9 cellular contexts compared by ENCODE assay signal in genomic region chr6:12572884-12573824, GRCh38.
DNase-seq lines count a peak whose midpoint lies in the region; ATAC-seq, FAIRE-seq and TF ChIP-seq lines count a peak whose summit lies in the region.
"Had no signal": no experiment of that assay in that cellular context is flagged by ENCODE, and none has a peak within 500 bp of the region (broad histone marks: within the 10 kb centered on the region; RNA-seq: fewer than 3 reads in every experiment).

No MANE protein-coding gene starts in this region.

- no peak overlapping the region for H3K4me3 Mint-ChIP-seq in stimulated activated naive CD8-positive, alpha-beta T cell treated with anti-CD3 and anti-CD28 coated beads, Interleukin-15, amount 100 ng/mL, for 72 hours
- H3K4me3 Mint-ChIP-seq: neural crest cell had no signal

- no peaks in the 10 kb centered on the region for H3K4me1 Mint-ChIP-seq in stimulated activated naive CD8-positive, alpha-beta T cell treated with anti-CD3 and anti-CD28 coated beads, Interleukin-15, amount 100 ng/mL, for 72 hours
- H3K4me1 Mint-ChIP-seq: neural crest cell had no signal

- no peaks in the 10 kb centered on the region for H3K27me3 ChIP-seq in adipocyte (replicated peaks; ENCODE audit: control insufficient read depth, insufficient read depth, low read length)
- H3K27me3 ChIP-seq in hepatocyte, result no peaks in the 10 kb centered on the region
- no peaks in the 10 kb centered on the region for H3K27me3 ChIP-seq in small intestine (ENCODE audit: control insufficient read depth in 2 of 2, insufficient read depth in 2 of 2, low read length in 2 of 2)
- H3K27me3 ChIP-seq: dorsolateral prefrontal cortex had no signal

- no peak overlapping the region for H2AFZ ChIP-seq in hepatocyte

- H3K9me3 Mint-ChIP-seq in stimulated activated naive CD8-positive, alpha-beta T cell treated with anti-CD3 and anti-CD28 coated beads, Interleukin-15, amount 100 ng/mL, for 72 hours, result no peaks in the 10 kb centered on the region
- H3K9me3 Mint-ChIP-seq: neural crest cell had no signal

- TF ChIP-seq CTCF in hepatocyte (IDR thresholded peaks at IDR 0.05; ENCODE audit: poor library complexity), result no peak

- H3K27ac ChIP-seq in hepatocyte (peak overlapping the region; percentile 50), small intestine (ENCODE audit: low read depth in 1 of 2, low read length in 1 of 2) (peak overlapping the region in 1 of 2 donors; percentile 40)

- H3K27ac Mint-ChIP-seq in stimulated activated naive CD8-positive, alpha-beta T cell treated with anti-CD3 and anti-CD28 coated beads, Interleukin-15, amount 100 ng/mL, for 72 hours, result no peak overlapping the region

- no peaks in the 10 kb centered on the region for H3K79me2 ChIP-seq in hepatocyte

- FAIRE-seq in small intestine (lab: Jason Lieb, UNC), result no peak

- H3K9ac ChIP-seq in adipocyte (ENCODE audit: low read length), result no peak overlapping the region

- 57% methylated on average over 4 of the region's 4 CpGs for WGBS in hepatocyte (ENCODE audit: low lambda C conversion rate, missing lambda C conversion rate)
- 29 to 53% (median 38%) methylated on average over 4 of the region's 4 CpGs for WGBS in small intestine, 3 donors

- no peak overlapping the region for H3K4me3 ChIP-seq in adipocyte (ENCODE audit: low read length)
- no peak overlapping the region for H3K4me3 ChIP-seq in hepatocyte
- H3K4me3 ChIP-seq in small intestine (ENCODE audit: low read depth in 1 of 2, low read length in 2 of 2), result no peak overlapping the region
- H3K4me3 ChIP-seq: dorsolateral prefrontal cortex had no signal

- H4K20me1 ChIP-seq in hepatocyte (ENCODE audit: insufficient read depth, poor library complexity, severe bottlenecking), result no peaks in the 10 kb centered on the region

- peak overlapping the region; percentile 44 for H3K4me2 ChIP-seq in hepatocyte

- DNase-seq in HS-27A (ENCODE audit: low read depth) (peak; percentile 99), adipocyte (ENCODE audit: low read depth) (peak; percentile 68), hepatocyte (ENCODE audit: low spot score) (peak; percentile 48), small intestine (peak; percentile 70), NCI-H2107 treated with DMSO at 0.1 percent for 48 hours (lab: John Stamatoyannopoulos, UW; ENCODE audit: unreplicated experiment) (no peak), cerebellar nuclear complex (lab: John Stamatoyannopoulos, UW) (no peak)
- no peak for DNase-seq in stimulated activated naive CD8-positive, alpha-beta T cell treated with anti-CD3 and anti-CD28 coated beads, Interleukin-15, amount 100 ng/mL, for 72 hours

- no peaks in the 10 kb centered on the region for H3K27me3 Mint-ChIP-seq in stimulated activated naive CD8-positive, alpha-beta T cell treated with anti-CD3 and anti-CD28 coated beads, Interleukin-15, amount 100 ng/mL, for 72 hours

- H3K9me2 ChIP-seq in hepatocyte (replicated peaks; ENCODE audit: insufficient read depth), result no peaks in the 10 kb centered on the region

- no peaks in the 10 kb centered on the region for H3K9me3 ChIP-seq in adipocyte (ENCODE audit: control insufficient read depth, low read length)
- H3K9me3 ChIP-seq in hepatocyte (ENCODE audit: low read depth), result no peaks in the 10 kb centered on the region
- H3K9me3 ChIP-seq in small intestine (ENCODE audit: control insufficient read depth, low read depth), result no peaks in the 10 kb centered on the region

- H3K36me3 ChIP-seq in adipocyte (ENCODE audit: control insufficient read depth, insufficient read depth, low read length, severe bottlenecking) (no peaks in the 10 kb centered on the region), hepatocyte (replicated peaks; ENCODE audit: insufficient read depth, low read depth) (no peaks in the 10 kb centered on the region), small intestine (ENCODE audit: control insufficient read depth in 2 of 2, insufficient read depth in 2 of 2, low read length in 2 of 2) (no peaks in the 10 kb centered on the region)

- peaks cover 42% of the 10 kb centered on the region for H3K4me1 ChIP-seq in adipocyte (ENCODE audit: control insufficient read depth, insufficient read depth, low read length)
- peaks cover 12% of the 10 kb centered on the region for H3K4me1 ChIP-seq in hepatocyte (ENCODE audit: insufficient read depth)
- no peaks in the 10 kb centered on the region for H3K4me1 ChIP-seq in small intestine (ENCODE audit: control insufficient read depth in 2 of 2, insufficient read depth in 1 of 2, low read depth in 1 of 2, low read length in 1 of 2)

- no peak for ATAC-seq in stimulated activated naive CD8-positive, alpha-beta T cell treated with anti-CD3 and anti-CD28 coated beads, Interleukin-15, amount 100 ng/mL, for 72 hours

Comparison
In these comparisons a context has a peak if more than half of its experiments do, and no peak if none do; other contexts are left out.
1. DNase-seq: peak in HS-27A (single experiment), adipocyte (single experiment), hepatocyte (single experiment) and small intestine (single experiment); none in NCI-H2107 treated with DMSO at 0.1 percent for 48 hours (single experiment), stimulated activated naive CD8-positive, alpha-beta T cell treated with anti-CD3 and anti-CD28 coated beads, Interleukin-15, amount 100 ng/mL, for 72 hours (0 of 2) and cerebellar nuclear complex (0 of 2).